In genomic region chr3:17643691-17644090, GRCh38 we compare ENCODE assay signal across 19 cellular contexts.
DNase-seq lines count a peak whose midpoint lies in the region; ATAC-seq and TF ChIP-seq lines count a peak whose summit lies in the region.
"Had no signal": no experiment of that assay in that cellular context is flagged by ENCODE, and none has a peak within 500 bp of the region (broad histone marks: within the 10 kb centered on the region; RNA-seq: fewer than 3 reads in every experiment).

No MANE protein-coding gene starts in this region.

- H3K27me3 ChIP-seq in brain microvascular endothelial cell (replicated peaks) (no peaks in the 10 kb centered on the region), left lung (no peaks in the 10 kb centered on the region)
- H3K27me3 ChIP-seq: adrenal gland, esophagus muscularis mucosa, pancreas had no signal

- H3K4me1 ChIP-seq in left lung = peaks cover 0 to 42% of the 10 kb centered on the region in 2 donors

- DNase-seq in H4 (ENCODE audit: low spot score) = peak; percentile 53
- DNase-seq in brain microvascular endothelial cell = peak; percentile 24
- no peak for DNase-seq in left lung
- no peak for DNase-seq in GM13977 (ENCODE audit: low spot score)
- DNase-seq in DMS153 (lab: John Stamatoyannopoulos, UW) = no peak
- DNase-seq: activated CD4-positive, alpha-beta T cell treated with anti-CD3 and anti-CD28 coated beads for 48 hours; activated gamma-delta T cell; adrenal gland; effector memory CD4-positive, alpha-beta T cell; NCI-H1105 treated with DMSO at 0.1 percent for 48 hours; NCI-H526; pancreas; stimulated activated CD4-positive, alpha-beta T cell treated with anti-CD3 and anti-CD28 coated beads, Interleukin-2, amount 100 ng/mL, for 24 hours; stimulated activated naive CD8-positive, alpha-beta T cell treated with anti-CD3 and anti-CD28 coated beads, Interleukin-15, Interleukin-2, amounts not matched to agents 100 U/mL and 50 U/mL, for 24 hours; trophoblast cell had no signal

- intact Hi-C loops in left lung (cut with DNase I) = no loop called here

- no peaks in the 10 kb centered on the region for H3K9me3 ChIP-seq in left lung
- H3K9me3 ChIP-seq: adrenal gland, esophagus muscularis mucosa, pancreas had no signal

- peak; percentile 20 for ATAC-seq in left lung
- ATAC-seq in GM21526 (IDR thresholded peaks at IDR 0.05; ENCODE audit: low FRiP score, unreplicated experiment) = no peak
- ATAC-seq in GM21619 (IDR thresholded peaks at IDR 0.05; ENCODE audit: unreplicated experiment) = no peak
- ATAC-seq: pancreas; Right ventricle myocardium inferior; stimulated activated naive CD8-positive, alpha-beta T cell treated with anti-CD3 and anti-CD28 coated beads, Interleukin-15, Interleukin-2, amounts not matched to agents 100 U/mL and 50 U/mL, for 24 hours had no signal

- H3K4me3 ChIP-seq in brain microvascular endothelial cell (ENCODE audit: low read depth, low read length) (no peak overlapping the region), left lung (no peak overlapping the region)
- H3K4me3 ChIP-seq: adrenal gland, esophagus muscularis mucosa, pancreas had no signal

- H3K27ac ChIP-seq in brain microvascular endothelial cell (no peak overlapping the region), left lung (no peak overlapping the region)
- H3K27ac ChIP-seq: esophagus muscularis mucosa, pancreas had no signal

- H3K36me3 ChIP-seq in brain microvascular endothelial cell (replicated peaks) (no peaks in the 10 kb centered on the region), left lung (no peaks in the 10 kb centered on the region)
- H3K36me3 ChIP-seq: adrenal gland, esophagus muscularis mucosa, pancreas had no signal

- in situ Hi-C loops in brain microvascular endothelial cell (cut with HindIII; ENCODE audit: low pct_ligation_motif_present, low sequenced_read_pairs) = no loop called here
- in situ Hi-C loops in GM13977 (cut with MboI; ENCODE audit: low pct_unique_long_range_greater_than_20kb, low sequenced_read_pairs, unreplicated experiment) = no loop called here

- TF ChIP-seq CTCF in brain microvascular endothelial cell (IDR thresholded peaks at IDR 0.05; ENCODE audit: low read depth, low read length, missing control alignments) (no peak), left lung (IDR thresholded peaks at IDR 0.05) (no peak), GM13977 (IDR thresholded peaks at IDR 0.05; ENCODE audit: extremely low read depth, insufficient read depth, missing control alignments) (no peak)

Comparison
In these comparisons a context has a peak if more than half of its experiments do, and no peak if none do; other contexts are left out.
1. DNase-seq: peak in H4 (single experiment) and brain microvascular endothelial cell (single experiment); none in left lung (0 of 2), GM13977 (single experiment) and DMS153 (single experiment).